Comparison of ENCODE assay signal across 1 cellular context in genomic region chr4:3297066-3297859, GRCh38.
TF ChIP-seq lines count a peak whose summit lies in the region.

No MANE protein-coding gene starts in this region.

TF ChIP-seq in WTC11, 78 proteins besides CTCF, POLR2A, EP300 and RAD21 (continued from another document):
- TF ChIP-seq, protein P1, sequence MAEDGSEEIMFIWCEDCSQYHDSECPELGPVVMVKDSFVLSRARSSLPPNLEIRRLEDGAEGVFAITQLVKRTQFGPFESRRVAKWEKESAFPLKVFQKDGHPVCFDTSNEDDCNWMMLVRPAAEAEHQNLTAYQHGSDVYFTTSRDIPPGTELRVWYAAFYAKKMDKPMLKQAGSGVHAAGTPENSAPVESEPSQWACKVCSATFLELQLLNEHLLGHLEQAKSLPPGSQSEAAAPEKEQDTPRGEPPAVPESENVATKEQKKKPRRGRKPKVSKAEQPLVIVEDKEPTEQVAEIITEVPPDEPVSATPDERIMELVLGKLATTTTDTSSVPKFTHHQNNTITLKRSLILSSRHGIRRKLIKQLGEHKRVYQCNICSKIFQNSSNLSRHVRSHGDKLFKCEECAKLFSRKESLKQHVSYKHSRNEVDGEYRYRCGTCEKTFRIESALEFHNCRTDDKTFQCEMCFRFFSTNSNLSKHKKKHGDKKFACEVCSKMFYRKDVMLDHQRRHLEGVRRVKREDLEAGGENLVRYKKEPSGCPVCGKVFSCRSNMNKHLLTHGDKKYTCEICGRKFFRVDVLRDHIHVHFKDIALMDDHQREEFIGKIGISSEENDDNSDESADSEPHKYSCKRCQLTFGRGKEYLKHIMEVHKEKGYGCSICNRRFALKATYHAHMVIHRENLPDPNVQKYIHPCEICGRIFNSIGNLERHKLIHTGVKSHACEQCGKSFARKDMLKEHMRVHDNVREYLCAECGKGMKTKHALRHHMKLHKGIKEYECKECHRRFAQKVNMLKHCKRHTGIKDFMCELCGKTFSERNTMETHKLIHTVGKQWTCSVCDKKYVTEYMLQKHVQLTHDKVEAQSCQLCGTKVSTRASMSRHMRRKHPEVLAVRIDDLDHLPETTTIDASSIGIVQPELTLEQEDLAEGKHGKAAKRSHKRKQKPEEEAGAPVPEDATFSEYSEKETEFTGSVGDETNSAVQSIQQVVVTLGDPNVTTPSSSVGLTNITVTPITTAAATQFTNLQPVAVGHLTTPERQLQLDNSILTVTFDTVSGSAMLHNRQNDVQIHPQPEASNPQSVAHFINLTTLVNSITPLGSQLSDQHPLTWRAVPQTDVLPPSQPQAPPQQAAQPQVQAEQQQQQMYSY (CRISPR knock-in tag; IDR thresholded peaks at IDR 0.05), result no peak
- TF ChIP-seq CBFB (CRISPR knock-in tag; IDR thresholded peaks at IDR 0.05; ENCODE audit: low read depth), result no peak
- TF ChIP-seq RORB (CRISPR knock-in tag; IDR thresholded peaks at IDR 0.05), result no peak
- TF ChIP-seq OVOL2 (CRISPR knock-in tag; IDR thresholded peaks at IDR 0.05; ENCODE audit: borderline replicate concordance), result no peak
- TF ChIP-seq, protein P2, sequence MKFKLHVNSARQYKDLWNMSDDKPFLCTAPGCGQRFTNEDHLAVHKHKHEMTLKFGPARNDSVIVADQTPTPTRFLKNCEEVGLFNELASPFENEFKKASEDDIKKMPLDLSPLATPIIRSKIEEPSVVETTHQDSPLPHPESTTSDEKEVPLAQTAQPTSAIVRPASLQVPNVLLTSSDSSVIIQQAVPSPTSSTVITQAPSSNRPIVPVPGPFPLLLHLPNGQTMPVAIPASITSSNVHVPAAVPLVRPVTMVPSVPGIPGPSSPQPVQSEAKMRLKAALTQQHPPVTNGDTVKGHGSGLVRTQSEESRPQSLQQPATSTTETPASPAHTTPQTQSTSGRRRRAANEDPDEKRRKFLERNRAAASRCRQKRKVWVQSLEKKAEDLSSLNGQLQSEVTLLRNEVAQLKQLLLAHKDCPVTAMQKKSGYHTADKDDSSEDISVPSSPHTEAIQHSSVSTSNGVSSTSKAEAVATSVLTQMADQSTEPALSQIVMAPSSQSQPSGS (CRISPR knock-in tag; IDR thresholded peaks at IDR 0.05; ENCODE audit: borderline replicate concordance, low read depth), result no peak
- TF ChIP-seq ZBTB43 (CRISPR knock-in tag; IDR thresholded peaks at IDR 0.05), result no peak
- no peak for TF ChIP-seq ZNF425 (CRISPR knock-in tag; conservative IDR thresholded peaks at IDR 0.05)
- TF ChIP-seq ZNF423 (CRISPR knock-in tag; IDR thresholded peaks at IDR 0.05), result no peak
- TF ChIP-seq, protein P3, sequence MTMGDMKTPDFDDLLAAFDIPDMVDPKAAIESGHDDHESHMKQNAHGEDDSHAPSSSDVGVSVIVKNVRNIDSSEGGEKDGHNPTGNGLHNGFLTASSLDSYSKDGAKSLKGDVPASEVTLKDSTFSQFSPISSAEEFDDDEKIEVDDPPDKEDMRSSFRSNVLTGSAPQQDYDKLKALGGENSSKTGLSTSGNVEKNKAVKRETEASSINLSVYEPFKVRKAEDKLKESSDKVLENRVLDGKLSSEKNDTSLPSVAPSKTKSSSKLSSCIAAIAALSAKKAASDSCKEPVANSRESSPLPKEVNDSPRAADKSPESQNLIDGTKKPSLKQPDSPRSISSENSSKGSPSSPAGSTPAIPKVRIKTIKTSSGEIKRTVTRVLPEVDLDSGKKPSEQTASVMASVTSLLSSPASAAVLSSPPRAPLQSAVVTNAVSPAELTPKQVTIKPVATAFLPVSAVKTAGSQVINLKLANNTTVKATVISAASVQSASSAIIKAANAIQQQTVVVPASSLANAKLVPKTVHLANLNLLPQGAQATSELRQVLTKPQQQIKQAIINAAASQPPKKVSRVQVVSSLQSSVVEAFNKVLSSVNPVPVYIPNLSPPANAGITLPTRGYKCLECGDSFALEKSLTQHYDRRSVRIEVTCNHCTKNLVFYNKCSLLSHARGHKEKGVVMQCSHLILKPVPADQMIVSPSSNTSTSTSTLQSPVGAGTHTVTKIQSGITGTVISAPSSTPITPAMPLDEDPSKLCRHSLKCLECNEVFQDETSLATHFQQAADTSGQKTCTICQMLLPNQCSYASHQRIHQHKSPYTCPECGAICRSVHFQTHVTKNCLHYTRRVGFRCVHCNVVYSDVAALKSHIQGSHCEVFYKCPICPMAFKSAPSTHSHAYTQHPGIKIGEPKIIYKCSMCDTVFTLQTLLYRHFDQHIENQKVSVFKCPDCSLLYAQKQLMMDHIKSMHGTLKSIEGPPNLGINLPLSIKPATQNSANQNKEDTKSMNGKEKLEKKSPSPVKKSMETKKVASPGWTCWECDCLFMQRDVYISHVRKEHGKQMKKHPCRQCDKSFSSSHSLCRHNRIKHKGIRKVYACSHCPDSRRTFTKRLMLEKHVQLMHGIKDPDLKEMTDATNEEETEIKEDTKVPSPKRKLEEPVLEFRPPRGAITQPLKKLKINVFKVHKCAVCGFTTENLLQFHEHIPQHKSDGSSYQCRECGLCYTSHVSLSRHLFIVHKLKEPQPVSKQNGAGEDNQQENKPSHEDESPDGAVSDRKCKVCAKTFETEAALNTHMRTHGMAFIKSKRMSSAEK (CRISPR knock-in tag; IDR thresholded peaks at IDR 0.05; ENCODE audit: borderline replicate concordance), result no peak
- no peak for TF ChIP-seq GRHL2 (CRISPR knock-in tag; IDR thresholded peaks at IDR 0.05; ENCODE audit: insufficient replicate concordance, severe bottlenecking)
